In the genomic region with DNA sequence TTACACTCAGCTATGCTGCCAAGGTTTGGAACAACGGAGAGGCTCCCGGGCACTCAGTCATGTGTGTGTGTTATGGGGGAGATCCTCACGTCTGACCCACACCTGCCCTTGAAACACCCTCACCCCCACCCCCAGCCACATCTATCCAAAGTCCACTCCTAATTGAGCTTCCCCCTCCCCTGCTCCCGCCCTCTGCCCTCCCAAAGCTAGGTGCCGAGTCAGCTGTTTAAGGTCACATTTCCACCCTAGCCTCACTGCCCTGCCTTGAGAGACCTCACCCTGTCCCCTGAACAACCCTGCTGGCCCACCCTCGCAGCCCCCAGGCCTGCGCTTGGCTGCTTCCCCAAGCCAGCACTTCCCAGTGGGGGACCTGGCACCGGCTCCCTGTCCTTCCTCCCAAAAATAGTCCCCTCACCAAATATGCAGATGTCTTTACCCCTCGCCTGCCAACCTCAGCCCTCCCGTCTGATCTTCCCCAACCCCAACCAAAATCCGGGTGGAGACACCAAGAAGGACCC, we compare ENCODE assay signal across 34 cellular contexts.
"Had no signal": no experiment of that assay in that cellular context is flagged by ENCODE, and none has a peak within 500 bp of the region (broad histone marks: within the 10 kb centered on the region; RNA-seq: fewer than 3 reads in every experiment).

No MANE protein-coding gene starts in this region.

- H3K27ac Mint-ChIP-seq: activated CD4-positive, alpha-beta T cell treated with anti-CD3 and anti-CD28 coated beads, Interleukin-2, amount 10 ng/mL, durations not matched to agents 24 days and 14 days; activated CD8-positive, alpha-beta T cell treated with anti-CD3 and anti-CD28 coated beads for 36 hours; activated naive CD8-positive, alpha-beta T cell treated with anti-CD3 and anti-CD28 coated beads for 36 hours; activated T-cell treated with anti-CD3 and anti-CD28 coated beads, Interleukin-2, amount 50 U/mL, for 72 hours; activated T-helper 17 cell treated with anti-CD3 and anti-CD28 coated beads, Interleukin-2, amount 50 U/mL, for 72 hours; T-cell had no signal

- ATAC-seq: activated CD8-positive, alpha-beta T cell treated with anti-CD3 and anti-CD28 coated beads for 36 hours; activated T-cell treated with anti-CD3 and anti-CD28 coated beads, Interleukin-2, amount 50 U/mL, for 72 hours; activated T-helper 17 cell treated with anti-CD3 and anti-CD28 coated beads, Interleukin-2, amount 50 U/mL, for 72 hours; PC-3; SK-N-SH treated with all-trans-retinoic acid at 6 μM for 48 hours; T-cell had no signal

- H3K27me3 Mint-ChIP-seq: activated CD8-positive, alpha-beta T cell treated with anti-CD3 and anti-CD28 coated beads for 36 hours; activated naive CD8-positive, alpha-beta T cell treated with anti-CD3 and anti-CD28 coated beads for 36 hours; activated T-helper 17 cell treated with anti-CD3 and anti-CD28 coated beads, Interleukin-2, amount 50 U/mL, for 72 hours; central memory CD8-positive, alpha-beta T cell; T-cell had no signal

- H3K4me1 ChIP-seq: ascending aorta, Peyer's patch had no signal

- H3K4me3 Mint-ChIP-seq: activated CD4-positive, alpha-beta T cell treated with anti-CD3 and anti-CD28 coated beads, Interleukin-2, amount 10 ng/mL, durations not matched to agents 24 days and 14 days; activated CD8-positive, alpha-beta T cell treated with anti-CD3 and anti-CD28 coated beads for 36 hours; activated naive CD8-positive, alpha-beta T cell treated with anti-CD3 and anti-CD28 coated beads for 36 hours; activated T-cell treated with anti-CD3 and anti-CD28 coated beads, Interleukin-2, amount 50 U/mL, for 72 hours; activated T-helper 17 cell treated with anti-CD3 and anti-CD28 coated beads, Interleukin-2, amount 50 U/mL, for 72 hours; central memory CD8-positive, alpha-beta T cell; T-cell had no signal

- H3K4me3 ChIP-seq: ascending aorta, cardiac muscle cell, MG63, Peyer's patch had no signal

- H3K9me3 ChIP-seq: ascending aorta, MG63, Peyer's patch had no signal

- H3K36me3 Mint-ChIP-seq: activated naive CD8-positive, alpha-beta T cell treated with anti-CD3 and anti-CD28 coated beads for 36 hours; T-cell had no signal

- H3K36me3 ChIP-seq: ascending aorta, cardiac muscle cell, MG63, Peyer's patch, WERI-Rb-1 had no signal

- H3K9me3 Mint-ChIP-seq: activated CD4-positive, alpha-beta T cell treated with anti-CD3 and anti-CD28 coated beads, Interleukin-2, amount 10 ng/mL, durations not matched to agents 24 days and 14 days; activated CD8-positive, alpha-beta T cell treated with anti-CD3 and anti-CD28 coated beads for 36 hours; activated naive CD8-positive, alpha-beta T cell treated with anti-CD3 and anti-CD28 coated beads for 36 hours; activated T-cell treated with anti-CD3 and anti-CD28 coated beads, Interleukin-2, amount 50 U/mL, for 72 hours; activated T-helper 17 cell treated with anti-CD3 and anti-CD28 coated beads, Interleukin-2, amount 50 U/mL, for 72 hours; central memory CD8-positive, alpha-beta T cell; T-cell had no signal

- DNase-seq: activated CD4-positive, alpha-beta T cell treated with anti-CD3 and anti-CD28 coated beads, Interleukin-2, amount 10 ng/mL, durations not matched to agents 24 days and 14 days; activated CD4-positive, alpha-beta T cell treated with anti-CD3 and anti-CD28 coated beads, Interleukin-2, amount 50 U/mL, for 4 hours; activated CD8-positive, alpha-beta T cell treated with anti-CD3 and anti-CD28 coated beads for 36 hours; activated effector memory CD4-positive, alpha-beta T cell treated with anti-CD3 and anti-CD28 coated beads, Interleukin-2, amount 50 U/mL, for 16 hours; activated naive CD4-positive, alpha-beta T cell; activated naive CD4-positive, alpha-beta T cell treated with anti-CD3 and anti-CD28 coated beads, Interleukin-2, amount 50 U/mL, for 16 hours; activated naive CD8-positive, alpha-beta T cell treated with anti-CD3 and anti-CD28 coated beads for 36 hours; activated T-cell treated with anti-CD3 and anti-CD28 coated beads, Interleukin-2, amount 50 U/mL, for 1 hour; activated T-cell treated with anti-CD3 and anti-CD28 coated beads, Interleukin-2, amount 50 U/mL, for 72 hours; amniotic stem cell; Kasumi-1; MG63; NCI-H1048; NCI-H1105 treated with DMSO at 0.1 percent for 48 hours; NCI-H1436 treated with DMSO at 0.1 percent for 48 hours; NCI-H1694 treated with DMSO at 0.1 percent for 48 hours; NCI-H2029; NCI-H510A; NCI-H526; NCI-H748 treated with DMSO at 0.1 percent for 48 hours; NK-92 treated with Interleukin-12 subunit alpha and Interleukin-12 subunit beta, amount 100 ng/mL, for 24 hours; PC-3; Peyer's patch; RPMI8226; SHP77 treated with DMSO at 0.1 percent for 48 hours; T-cell; T-helper 2 cell; T1000 had no signal

- H3K27ac ChIP-seq: ascending aorta, cardiac muscle cell, Peyer's patch, WERI-Rb-1 had no signal

- H3K4me1 Mint-ChIP-seq: activated CD4-positive, alpha-beta T cell treated with anti-CD3 and anti-CD28 coated beads, Interleukin-2, amount 10 ng/mL, durations not matched to agents 24 days and 14 days; activated naive CD8-positive, alpha-beta T cell treated with anti-CD3 and anti-CD28 coated beads for 36 hours had no signal

- H3K27me3 ChIP-seq: ascending aorta, cardiac muscle cell, MG63, Peyer's patch had no signal
